8 cellular contexts compared by ENCODE assay signal in genomic region chr1:31297273-31298247, GRCh38. TPM values are rescaled to one million over a fixed set of nuclear protein-coding genes. Genes with fewer than 3 reads are reported as not detected.
DNase-seq lines count a peak whose midpoint lies in the region; ATAC-seq and TF ChIP-seq lines count a peak whose summit lies in the region.

No MANE protein-coding gene starts in this region.

- peak overlapping the region; percentile 42 for H3K27ac ChIP-seq in cingulate gyrus (ENCODE audit: low read depth, low read length)

- H3K27me3 Mint-ChIP-seq in chondrocyte (ENCODE audit: low read depth): no peaks in the 10 kb centered on the region

- peak overlapping the region; percentile 80 for H3K4me3 ChIP-seq in LNCaP clone FGC (ENCODE audit: low read depth, low read length)

- DNase-seq in NCI-H82 (lab: John Stamatoyannopoulos, UW): peak; percentile 43
- no peak for DNase-seq in NCI-H82 treated with DMSO at 0.1 percent for 48 hours (lab: John Stamatoyannopoulos, UW; ENCODE audit: unreplicated experiment)
- no peak for DNase-seq in LNCaP clone FGC (ENCODE audit: low read depth)
- DNase-seq in medulla oblongata (ENCODE audit: extremely low spot score): peak; percentile 21
- DNase-seq in NCI-H2227 treated with DMSO at 0.1 percent for 48 hours (lab: John Stamatoyannopoulos, UW): no peak
- DNase-seq in chondrocyte (ENCODE audit: low spot score): no peak

- ATAC-seq in HG02973 (IDR thresholded peaks at IDR 0.05; ENCODE audit: unreplicated experiment): no peak

- H3K27ac Mint-ChIP-seq in chondrocyte (ENCODE audit: unreplicated experiment): no peak overlapping the region

- H3K9me3 Mint-ChIP-seq in chondrocyte (ENCODE audit: low read depth): no peaks in the 10 kb centered on the region

- H3K4me1 Mint-ChIP-seq in chondrocyte (ENCODE audit: low read depth): peaks cover 23% of the 10 kb centered on the region

- H3K4me3 Mint-ChIP-seq in chondrocyte (ENCODE audit: unreplicated experiment): no peak overlapping the region

- peaks cover 9% of the 10 kb centered on the region for H3K36me3 Mint-ChIP-seq in chondrocyte (ENCODE audit: low read depth)

- TF ChIP-seq CTCF in LNCaP clone FGC (IDR thresholded peaks at IDR 0.05; ENCODE audit: control insufficient read depth, extremely low read depth, insufficient read depth): no peak
- no peak for TF ChIP-seq CTCF in chondrocyte (IDR thresholded peaks at IDR 0.05)

RNA-seq across cellular contexts. Expression of gene ZCCHC17, which starts 0.7 kb away (rescaled TPM):
- total RNA-seq in chondrocyte: 31.1 to 34.6 TPM (median 34.5 TPM) in 3 replicates

RNA-seq across cellular contexts. Expression of gene SNRNP40, which starts 1.0 kb away (rescaled TPM):
- total RNA-seq in chondrocyte: 32.3 to 39.0 TPM (median 34.3 TPM) in 3 replicates

RNA-seq across cellular contexts. Expression of gene NKAIN1, which starts 57.9 kb away (rescaled TPM):
- 2.9 to 3.8 TPM (median 3.5 TPM) in 3 replicates for total RNA-seq in chondrocyte

Comparison
In these comparisons a context has a peak if more than half of its experiments do, and no peak if none do; other contexts are left out.
1. DNase-seq: peak in NCI-H82 (single experiment) and medulla oblongata (single experiment); none in NCI-H82 treated with DMSO at 0.1 percent for 48 hours (single experiment), LNCaP clone FGC (single experiment), NCI-H2227 treated with DMSO at 0.1 percent for 48 hours (single experiment) and chondrocyte (single experiment).